ENCODE assay signal across 1 cellular context in genomic region chr19:5828661-5829566, GRCh38.
TF ChIP-seq lines count a peak whose summit lies in the region.

No MANE protein-coding gene starts in this region.

TF ChIP-seq in HepG2, 621 proteins besides CTCF, POLR2A, EP300 and RAD21 (continues in another document):
- TF ChIP-seq POLR2G (IDR thresholded peaks at IDR 0.05; ENCODE audit: low read depth, low read length) (peak; percentile 27), ZBTB4 (CRISPR knock-in tag; IDR thresholded peaks at IDR 0.05; ENCODE audit: borderline replicate concordance) (0 out of 2 replicates have a peak, but pooled peaks have one; percentile 8), ZNF543 (CRISPR knock-in tag; IDR thresholded peaks at IDR 0.05) (peak; percentile 3; the same call in 1 of the 2 replicates), KLF12 (CRISPR knock-in tag; IDR thresholded peaks at IDR 0.05; ENCODE audit: borderline replicate concordance) (no peak), POGK (CRISPR knock-in tag; conservative IDR thresholded peaks at IDR 0.05) (0 out of 2 replicates have a peak, but pooled peaks have one; percentile 23), PRMT3 (CRISPR knock-in tag; IDR thresholded peaks at IDR 0.05; ENCODE audit: borderline replicate concordance, low read depth) (0 out of 2 replicates have a peak, but pooled peaks have one; percentile 5), PRPF4 (IDR thresholded peaks at IDR 0.05; ENCODE audit: low read depth, low read length, poor library complexity, severe bottlenecking) (peak; percentile 18), ZNF580 (CRISPR knock-in tag; IDR thresholded peaks at IDR 0.05; ENCODE audit: borderline replicate concordance, low read depth) (no peak), KDM1A (CRISPR knock-in tag; IDR thresholded peaks at IDR 0.05) (no peak), MTA1 (CRISPR knock-in tag; IDR thresholded peaks at IDR 0.05; ENCODE audit: borderline replicate concordance) (0 out of 2 replicates have a peak, but pooled peaks have one; percentile 6), AGO2 (optimal IDR thresholded peaks at IDR 0.05; ENCODE audit: low read depth, low read length) (peak; percentile 79), HOXA5 (CRISPR knock-in tag; IDR thresholded peaks at IDR 0.05) (0 out of 2 replicates have a peak, but pooled peaks have one; percentile 25), ZBTB33 (CRISPR knock-in tag; IDR thresholded peaks at IDR 0.05) (0 out of 2 replicates have a peak, but pooled peaks have one; percentile 27), ZNF839 (CRISPR knock-in tag; IDR thresholded peaks at IDR 0.05; ENCODE audit: borderline replicate concordance) (0 out of 2 replicates have a peak, but pooled peaks have one; percentile 14), ZNF17 (CRISPR knock-in tag; IDR thresholded peaks at IDR 0.05) (0 out of 2 replicates have a peak, but pooled peaks have one; percentile 42), ZFP90 (CRISPR knock-in tag; IDR thresholded peaks at IDR 0.05; ENCODE audit: borderline replicate concordance) (no peak), RNF219 (CRISPR knock-in tag; IDR thresholded peaks at IDR 0.05) (0 out of 2 replicates have a peak, but pooled peaks have one; percentile 58), NAIF1 (CRISPR knock-in tag; IDR thresholded peaks at IDR 0.05; ENCODE audit: borderline replicate concordance) (0 out of 2 replicates have a peak, but pooled peaks have one; percentile 34), BRD4 (CRISPR knock-in tag; IDR thresholded peaks at IDR 0.05) (0 out of 2 replicates have a peak, but pooled peaks have one; percentile 26), ZNF326 (CRISPR knock-in tag; IDR thresholded peaks at IDR 0.05; ENCODE audit: borderline replicate concordance) (peak; percentile 77; the same call in 1 of the 2 replicates), ZBTB38 (CRISPR knock-in tag; IDR thresholded peaks at IDR 0.05) (peak; percentile 86; the same call in 1 of the 2 replicates), SSRP1 (CRISPR knock-in tag; IDR thresholded peaks at IDR 0.05) (peak; percentile 29; the same call in 1 of the 2 replicates), ZNF205 (CRISPR knock-in tag; IDR thresholded peaks at IDR 0.05) (no peak), STAT6 (CRISPR knock-in tag; IDR thresholded peaks at IDR 0.05; ENCODE audit: borderline replicate concordance) (0 out of 2 replicates have a peak, but pooled peaks have one; percentile 34), RBFOX2 (IDR thresholded peaks at IDR 0.05; ENCODE audit: low read depth, low read length) (peak; percentile 68), PTBP1 (IDR thresholded peaks at IDR 0.05; ENCODE audit: low read depth, low read length, poor library complexity, severe bottlenecking) (peak; percentile 37), RBM22 (optimal IDR thresholded peaks at IDR 0.05; ENCODE audit: low read length) (peak; percentile 57), ZNF431 (CRISPR knock-in tag; IDR thresholded peaks at IDR 0.05; ENCODE audit: borderline replicate concordance, low read depth) (no peak), ZC3H4 (CRISPR knock-in tag; IDR thresholded peaks at IDR 0.05; ENCODE audit: borderline replicate concordance) (peak; percentile 93), NR0B2 (CRISPR knock-in tag; IDR thresholded peaks at IDR 0.05) (no peak), FIP1L1 (IDR thresholded peaks at IDR 0.05; ENCODE audit: borderline replicate concordance, insufficient read depth, low read depth, low read length) (no peak)
- TF ChIP-seq, protein P1, sequence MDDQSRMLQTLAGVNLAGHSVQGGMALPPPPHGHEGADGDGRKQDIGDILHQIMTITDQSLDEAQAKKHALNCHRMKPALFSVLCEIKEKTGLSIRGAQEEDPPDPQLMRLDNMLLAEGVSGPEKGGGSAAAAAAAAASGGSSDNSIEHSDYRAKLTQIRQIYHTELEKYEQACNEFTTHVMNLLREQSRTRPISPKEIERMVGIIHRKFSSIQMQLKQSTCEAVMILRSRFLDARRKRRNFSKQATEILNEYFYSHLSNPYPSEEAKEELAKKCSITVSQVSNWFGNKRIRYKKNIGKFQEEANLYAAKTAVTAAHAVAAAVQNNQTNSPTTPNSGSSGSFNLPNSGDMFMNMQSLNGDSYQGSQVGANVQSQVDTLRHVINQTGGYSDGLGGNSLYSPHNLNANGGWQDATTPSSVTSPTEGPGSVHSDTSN (CRISPR knock-in tag; IDR thresholded peaks at IDR 0.05; ENCODE audit: borderline replicate concordance): no peak
- TF ChIP-seq, protein P2, sequence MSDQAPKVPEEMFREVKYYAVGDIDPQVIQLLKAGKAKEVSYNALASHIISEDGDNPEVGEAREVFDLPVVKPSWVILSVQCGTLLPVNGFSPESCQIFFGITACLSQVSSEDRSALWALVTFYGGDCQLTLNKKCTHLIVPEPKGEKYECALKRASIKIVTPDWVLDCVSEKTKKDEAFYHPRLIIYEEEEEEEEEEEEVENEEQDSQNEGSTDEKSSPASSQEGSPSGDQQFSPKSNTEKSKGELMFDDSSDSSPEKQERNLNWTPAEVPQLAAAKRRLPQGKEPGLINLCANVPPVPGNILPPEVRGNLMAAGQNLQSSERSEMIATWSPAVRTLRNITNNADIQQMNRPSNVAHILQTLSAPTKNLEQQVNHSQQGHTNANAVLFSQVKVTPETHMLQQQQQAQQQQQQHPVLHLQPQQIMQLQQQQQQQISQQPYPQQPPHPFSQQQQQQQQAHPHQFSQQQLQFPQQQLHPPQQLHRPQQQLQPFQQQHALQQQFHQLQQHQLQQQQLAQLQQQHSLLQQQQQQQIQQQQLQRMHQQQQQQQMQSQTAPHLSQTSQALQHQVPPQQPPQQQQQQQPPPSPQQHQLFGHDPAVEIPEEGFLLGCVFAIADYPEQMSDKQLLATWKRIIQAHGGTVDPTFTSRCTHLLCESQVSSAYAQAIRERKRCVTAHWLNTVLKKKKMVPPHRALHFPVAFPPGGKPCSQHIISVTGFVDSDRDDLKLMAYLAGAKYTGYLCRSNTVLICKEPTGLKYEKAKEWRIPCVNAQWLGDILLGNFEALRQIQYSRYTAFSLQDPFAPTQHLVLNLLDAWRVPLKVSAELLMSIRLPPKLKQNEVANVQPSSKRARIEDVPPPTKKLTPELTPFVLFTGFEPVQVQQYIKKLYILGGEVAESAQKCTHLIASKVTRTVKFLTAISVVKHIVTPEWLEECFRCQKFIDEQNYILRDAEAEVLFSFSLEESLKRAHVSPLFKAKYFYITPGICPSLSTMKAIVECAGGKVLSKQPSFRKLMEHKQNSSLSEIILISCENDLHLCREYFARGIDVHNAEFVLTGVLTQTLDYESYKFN (CRISPR knock-in tag; conservative IDR thresholded peaks at IDR 0.05): 0 out of 2 replicates have a peak, but pooled peaks have one; percentile 4
- TF ChIP-seq, protein P3, sequence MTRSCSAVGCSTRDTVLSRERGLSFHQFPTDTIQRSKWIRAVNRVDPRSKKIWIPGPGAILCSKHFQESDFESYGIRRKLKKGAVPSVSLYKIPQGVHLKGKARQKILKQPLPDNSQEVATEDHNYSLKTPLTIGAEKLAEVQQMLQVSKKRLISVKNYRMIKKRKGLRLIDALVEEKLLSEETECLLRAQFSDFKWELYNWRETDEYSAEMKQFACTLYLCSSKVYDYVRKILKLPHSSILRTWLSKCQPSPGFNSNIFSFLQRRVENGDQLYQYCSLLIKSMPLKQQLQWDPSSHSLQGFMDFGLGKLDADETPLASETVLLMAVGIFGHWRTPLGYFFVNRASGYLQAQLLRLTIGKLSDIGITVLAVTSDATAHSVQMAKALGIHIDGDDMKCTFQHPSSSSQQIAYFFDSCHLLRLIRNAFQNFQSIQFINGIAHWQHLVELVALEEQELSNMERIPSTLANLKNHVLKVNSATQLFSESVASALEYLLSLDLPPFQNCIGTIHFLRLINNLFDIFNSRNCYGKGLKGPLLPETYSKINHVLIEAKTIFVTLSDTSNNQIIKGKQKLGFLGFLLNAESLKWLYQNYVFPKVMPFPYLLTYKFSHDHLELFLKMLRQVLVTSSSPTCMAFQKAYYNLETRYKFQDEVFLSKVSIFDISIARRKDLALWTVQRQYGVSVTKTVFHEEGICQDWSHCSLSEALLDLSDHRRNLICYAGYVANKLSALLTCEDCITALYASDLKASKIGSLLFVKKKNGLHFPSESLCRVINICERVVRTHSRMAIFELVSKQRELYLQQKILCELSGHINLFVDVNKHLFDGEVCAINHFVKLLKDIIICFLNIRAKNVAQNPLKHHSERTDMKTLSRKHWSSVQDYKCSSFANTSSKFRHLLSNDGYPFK (CRISPR knock-in tag; IDR thresholded peaks at IDR 0.05; ENCODE audit: borderline replicate concordance): 0 out of 2 replicates have a peak, but pooled peaks have one; percentile 69
